Comparison of ENCODE assay signal across 11 cellular contexts in genomic region chr4:25223770-25224375, GRCh38. TPM values are rescaled to one million over a fixed set of nuclear protein-coding genes. Genes with fewer than 3 reads are reported as not detected.
A peak's percentile ranks its signal among the peaks of the same experiment; 100 is the strongest.
DNase-seq lines count a peak whose midpoint lies in the region; ATAC-seq and TF ChIP-seq lines count a peak whose summit lies in the region.
"Had no signal": no experiment of that assay in that cellular context is flagged by ENCODE, and none has a peak within 500 bp of the region (broad histone marks: within the 10 kb centered on the region; RNA-seq: fewer than 3 reads in every experiment).

No MANE protein-coding gene starts in this region.

- H3K27me3 ChIP-seq in neuronal stem cell (ENCODE audit: control insufficient read depth in 3 of 3, insufficient read depth in 3 of 3, low read depth in 1 of 3, low read length in 3 of 3) = no peaks in the 10 kb centered on the region

- no peak overlapping the region for H3K14ac ChIP-seq in neuronal stem cell (ENCODE audit: low read length)

- H3K23ac ChIP-seq in neuronal stem cell (ENCODE audit: low read depth, low read length, poor library complexity) = no peak overlapping the region

- H4K91ac ChIP-seq in neuronal stem cell (ENCODE audit: low read depth, low read length, poor library complexity) = no peak overlapping the region

- no peaks in the 10 kb centered on the region for H3K79me1 ChIP-seq in neuronal stem cell (ENCODE audit: low read depth, low read length)

- WGBS in neuronal stem cell (ENCODE audit: extremely low coverage in 2 of 2, insufficient read length in 2 of 2, insufficient replicate concordance in 1 of 2), 2 donors = no CpG with 5 or more reads among the region's 9 CpGs

- H3K9me3 Mint-ChIP-seq in activated naive CD4-positive, alpha-beta T cell treated with anti-CD3 and anti-CD28 coated beads for 36 hours = peaks cover 44% of the 10 kb centered on the region
- H3K9me3 Mint-ChIP-seq in endothelial cell (ENCODE audit: unreplicated experiment) = peaks cover 23% of the 10 kb centered on the region

- CTCF ChIA-PET in activated naive CD4-positive, alpha-beta T cell treated with anti-CD3 and anti-CD28 coated beads for 36 hours (lab: Charles Lee) = interaction anchor here (0.6 to 1.4 kb wide), 2 partner anchors 42 to 89 kb away, joined by 3 to 6 read pairs; partner anchors contain the start of gene ZCCHC4
- CTCF ChIA-PET in OCI-LY7 (lab: Charles Lee; ENCODE audit: unreplicated experiment) = no interaction called here

- no peak overlapping the region for H3K9ac ChIP-seq in neuronal stem cell (ENCODE audit: low read depth, low read length, poor library complexity)

- H2AFZ ChIP-seq in OCI-LY7 (ENCODE audit: low read length) = no peak overlapping the region
- no peak overlapping the region for H2AFZ ChIP-seq in neuronal stem cell (ENCODE audit: low read length)

- H2BK15ac ChIP-seq in neuronal stem cell (ENCODE audit: low read length) = no peak overlapping the region

- H3K36me3 Mint-ChIP-seq in activated naive CD4-positive, alpha-beta T cell treated with anti-CD3 and anti-CD28 coated beads for 36 hours (ENCODE audit: low read depth) = peaks cover 47% of the 10 kb centered on the region
- H3K36me3 Mint-ChIP-seq in endothelial cell (ENCODE audit: low read depth, unreplicated experiment) = peaks cover 13% of the 10 kb centered on the region

- no peaks in the 10 kb centered on the region for H3K79me2 ChIP-seq in OCI-LY7 (ENCODE audit: insufficient read depth, low read depth, low read length)

- no peak overlapping the region for H3K4me2 ChIP-seq in OCI-LY7 (ENCODE audit: low read length)
- no peak overlapping the region for H3K4me2 ChIP-seq in neuronal stem cell (ENCODE audit: insufficient read depth, low read length, poor library complexity, severe bottlenecking)

- H3K4me1 ChIP-seq in OCI-LY7 (ENCODE audit: insufficient read depth, low read length, poor library complexity, severe bottlenecking) = no peaks in the 10 kb centered on the region
- no peaks in the 10 kb centered on the region for H3K4me1 ChIP-seq in neuronal stem cell (ENCODE audit: control insufficient read depth in 2 of 2, insufficient read depth in 1 of 2, low read depth in 1 of 2, low read length in 2 of 2)

- H3K4ac ChIP-seq in neuronal stem cell (ENCODE audit: low read length) = no peak overlapping the region

- no peak overlapping the region for H3K18ac ChIP-seq in neuronal stem cell (ENCODE audit: low read length)

- H3K4me3 ChIP-seq in OCI-LY7 (ENCODE audit: low read depth, low read length, poor library complexity, severe bottlenecking) (no peak overlapping the region), neuronal stem cell (ENCODE audit: low read length in 2 of 2) (no peak overlapping the region)

- no peak overlapping the region for H2BK12ac ChIP-seq in neuronal stem cell (ENCODE audit: low read length)

- no peak overlapping the region for H2BK5ac ChIP-seq in neuronal stem cell (ENCODE audit: low read length)

- no peak overlapping the region for H3K27ac ChIP-seq in OCI-LY7 (ENCODE audit: low read depth, low read length, poor library complexity, severe bottlenecking)
- no peak overlapping the region for H3K27ac ChIP-seq in neuronal stem cell (replicated peaks; ENCODE audit: low read length)

- no peak for ATAC-seq in HG03025 (IDR thresholded peaks at IDR 0.05; ENCODE audit: low FRiP score, unreplicated experiment)
- ATAC-seq: CD8-positive, alpha-beta T cell had no signal

- no peaks in the 10 kb centered on the region for H3K4me1 Mint-ChIP-seq in activated naive CD4-positive, alpha-beta T cell treated with anti-CD3 and anti-CD28 coated beads for 36 hours (ENCODE audit: low read depth)
- H3K4me1 Mint-ChIP-seq in endothelial cell (ENCODE audit: unreplicated experiment) = no peaks in the 10 kb centered on the region

- H3K36me3 ChIP-seq in OCI-LY7 (ENCODE audit: insufficient read depth, low read length) = no peaks in the 10 kb centered on the region; the same call in 1 of the 2 replicates
- H3K36me3 ChIP-seq in neuronal stem cell (replicated peaks in 1 of 2; ENCODE audit: control insufficient read depth in 2 of 2, insufficient read depth in 2 of 2, low read length in 2 of 2) = no peaks in the 10 kb centered on the region

- H2BK120ac ChIP-seq in neuronal stem cell (ENCODE audit: low read depth, low read length) = no peak overlapping the region

- DNase-seq in activated naive CD4-positive, alpha-beta T cell treated with anti-CD3 and anti-CD28 coated beads for 36 hours = peak; percentile 17
- no peak for DNase-seq in activated naive CD4-positive, alpha-beta T cell treated with Interleukin-2 at 50 U/mL for 16 hours
- DNase-seq in OCI-LY7 (ENCODE audit: low spot score) (peak; percentile 57), endothelial cell (ENCODE audit: low spot score) (peak; percentile 33), neuronal stem cell (ENCODE audit: low spot score) (peak; percentile 47), HuH-7 (ENCODE audit: low spot score) (no peak), GM20000 (ENCODE audit: low spot score) (no peak)
- DNase-seq: activated CD8-positive, alpha-beta memory T cell treated with anti-CD3 and anti-CD28 coated beads, Interleukin-2, amount 50 U/mL, for 4 hours; SW 1271 had no signal

- H3K4me3 Mint-ChIP-seq in activated naive CD4-positive, alpha-beta T cell treated with anti-CD3 and anti-CD28 coated beads for 36 hours = no peak overlapping the region
- H3K4me3 Mint-ChIP-seq in endothelial cell (ENCODE audit: unreplicated experiment) = peak overlapping the region; percentile 63
- H3K4me3 Mint-ChIP-seq: CD8-positive, alpha-beta T cell had no signal

- no peak overlapping the region for H2AK5ac ChIP-seq in neuronal stem cell (ENCODE audit: low read depth, low read length)

- BruUV-seq in OCI-LY7 (replicated peaks; lab: Mats Ljungman, UMichigan) = no TSS peak

- intact Hi-C loops in activated naive CD4-positive, alpha-beta T cell treated with anti-CD3 and anti-CD28 coated beads for 36 hours (cut with micrococcal nuclease) = no loop called here
- intact Hi-C loops in OCI-LY7 (cut with micrococcal nuclease; ENCODE audit: unreplicated experiment) = no loop called here

- no peaks in the 10 kb centered on the region for H3K9me2 ChIP-seq in OCI-LY7 (ENCODE audit: insufficient read depth, low read length)

- POLR2A ChIA-PET in OCI-LY7 (lab: Charles Lee) = interaction anchor here (0.6 to 1.4 kb wide), 4 partner anchors 9 to 687 kb away, joined by 3 to 6 read pairs (median 4); partner anchors contain the start of gene PI4K2B

- H3K9me3 ChIP-seq in OCI-LY7 (ENCODE audit: low read length) (peaks cover 25% of the 10 kb centered on the region), neuronal stem cell (replicated peaks in 1 of 2; ENCODE audit: control insufficient read depth in 2 of 2, insufficient read depth in 1 of 2, low read depth in 1 of 2, low read length in 2 of 2) (peaks cover 12 to 24% of the 10 kb centered on the region in 2 donors)

- no peak overlapping the region for H3K27ac Mint-ChIP-seq in activated naive CD4-positive, alpha-beta T cell treated with anti-CD3 and anti-CD28 coated beads for 36 hours
- H3K27ac Mint-ChIP-seq in endothelial cell (ENCODE audit: unreplicated experiment) = no peak overlapping the region
- H3K27ac Mint-ChIP-seq: CD8-positive, alpha-beta T cell had no signal

- no peaks in the 10 kb centered on the region for H4K20me1 ChIP-seq in OCI-LY7 (ENCODE audit: insufficient read depth, low read length)

- H4K8ac ChIP-seq in neuronal stem cell (ENCODE audit: low read depth, low read length) = no peak overlapping the region

- no peak for TF ChIP-seq CTCF in OCI-LY7 (conservative IDR thresholded peaks at IDR 0.05; ENCODE audit: low read length)
- no peak for TF ChIP-seq CTCF in endothelial cell (IDR thresholded peaks at IDR 0.05; ENCODE audit: unreplicated experiment)
- TF ChIP-seq CTCF in GM20000 (IDR thresholded peaks at IDR 0.05; ENCODE audit: extremely low read depth, missing control alignments) = no peak

- H3K27me3 Mint-ChIP-seq in activated naive CD4-positive, alpha-beta T cell treated with anti-CD3 and anti-CD28 coated beads for 36 hours (ENCODE audit: low read depth) = no peaks in the 10 kb centered on the region
- H3K27me3 Mint-ChIP-seq in endothelial cell (ENCODE audit: unreplicated experiment) = no peaks in the 10 kb centered on the region

RNA-seq across cellular contexts. Expression of gene PI4K2B, which starts 10.0 kb away (rescaled TPM):
- total RNA-seq in activated naive CD4-positive, alpha-beta T cell treated with anti-CD3 and anti-CD28 coated beads for 36 hours = 10 to 100 TPM; 38.0 to 40.1 TPM
- 40.4 and 40.7 TPM in 2 replicates for total RNA-seq in OCI-LY7 (2014; rRNA removed; shearing (Covaris generic))
- total RNA-seq in OCI-LY7 (2022) = 41.6 and 42.0 TPM in 2 replicates
- total RNA-seq in endothelial cell (ENCODE audit: unreplicated experiment) = 6.7 TPM
- 4.8 TPM for polyA plus RNA-seq in neuronal stem cell (2013, experiment 1 of 2)
- polyA plus RNA-seq in neuronal stem cell (2013, experiment 2 of 2) = 4.8 TPM

Comparison
In these comparisons a context has a peak if more than half of its experiments do, and no peak if none do; other contexts are left out.
1. DNase-seq: peak in activated naive CD4-positive, alpha-beta T cell treated with anti-CD3 and anti-CD28 coated beads for 36 hours (single experiment), OCI-LY7 (single experiment), endothelial cell (single experiment) and neuronal stem cell (single experiment); none in activated naive CD4-positive, alpha-beta T cell treated with Interleukin-2 at 50 U/mL for 16 hours (single experiment), HuH-7 (single experiment) and GM20000 (single experiment).